In the genomic region with DNA sequence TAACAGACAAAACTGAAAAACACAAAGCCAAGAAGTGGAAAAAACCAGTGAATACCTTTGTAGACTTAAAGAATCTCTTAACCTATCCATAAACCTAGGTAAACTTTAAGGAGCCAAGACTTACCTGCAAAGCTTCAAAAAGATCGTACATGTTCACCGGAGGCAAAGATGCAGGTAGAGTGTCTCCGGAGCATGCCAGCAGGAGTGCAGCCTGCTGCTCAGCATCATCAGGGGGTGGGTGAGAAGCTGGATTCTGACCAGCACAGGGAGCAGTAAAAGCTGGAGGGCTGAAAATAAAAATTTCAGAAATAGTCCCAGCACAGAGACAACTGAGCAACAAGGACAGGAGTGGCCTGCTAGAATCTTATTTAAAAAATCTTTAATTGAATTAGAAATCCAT, we compare ENCODE assay signal across 16 cellular contexts. TPM values are rescaled to one million over a fixed set of nuclear protein-coding genes. Genes with fewer than 3 reads are reported as not detected.
A peak's percentile ranks its signal among the peaks of the same experiment; 100 is the strongest.
DNase-seq lines count a peak whose midpoint lies in the region; ATAC-seq and TF ChIP-seq lines count a peak whose summit lies in the region.
"Had no signal": no experiment of that assay in that cellular context is flagged by ENCODE, and none has a peak within 500 bp of the region (broad histone marks: within the 10 kb centered on the region; RNA-seq: fewer than 3 reads in every experiment).

No MANE protein-coding gene starts in this region.

- peaks cover 61% of the 10 kb centered on the region for H3F3A ChIP-seq in neural progenitor cell (ENCODE audit: low read depth)

- peaks cover 64% of the 10 kb centered on the region for H4K20me1 ChIP-seq in neural progenitor cell (ENCODE audit: low read depth)

- TF ChIP-seq POLR2A in testis (IDR thresholded peaks at IDR 0.05) = no peak

- CTCF ChIA-PET in activated CD4-positive, alpha-beta T cell treated with anti-CD3 and anti-CD28 coated beads for 36 hours (lab: Charles Lee) = interaction anchor here (0.7 to 1.2 kb wide), 2 partner anchors 11 to 18 kb away, joined by 3 to 5 read pairs; no protein-coding TSS in a partner anchor
- CTCF ChIA-PET in CD4-positive, alpha-beta T cell (lab: Charles Lee) = no interaction called here

- H3K79me2 ChIP-seq in neural progenitor cell (ENCODE audit: low read depth) = peaks cover 28% of the 10 kb centered on the region

- no peaks in the 10 kb centered on the region for H3K9me3 ChIP-seq in CD4-positive, alpha-beta T cell (ENCODE audit: control insufficient read depth, low read length)
- no peaks in the 10 kb centered on the region for H3K9me3 ChIP-seq in neural progenitor cell (ENCODE audit: low read depth)
- no peaks in the 10 kb centered on the region for H3K9me3 ChIP-seq in testis
- H3K9me3 ChIP-seq: BLaER1 had no signal

- H3K4me3 ChIP-seq in neural progenitor cell = no peak overlapping the region
- no peak overlapping the region for H3K4me3 ChIP-seq in testis
- H3K4me3 ChIP-seq: BLaER1 had no signal

- intact Hi-C loops in activated CD4-positive, alpha-beta T cell treated with anti-CD3 and anti-CD28 coated beads for 36 hours (cut with DNase I, micrococcal nuclease) = no loop called here
- intact Hi-C loops in activated CD4-positive, alpha-beta T cell treated with anti-CD3 and anti-CD28 coated beads, Interleukin-2, amount 10 ng/mL, durations not matched to agents 24 days and 14 days (cut with micrococcal nuclease) = no loop called here
- intact Hi-C loops in CD4-positive, alpha-beta T cell (cut with DNase I, micrococcal nuclease) = no loop called here
- intact Hi-C loops in testis (cut with DNase I; ENCODE audit: low total_unique reads) = no loop called here

- H3K4me1 ChIP-seq in neural progenitor cell (peaks cover 23% of the 10 kb centered on the region), testis (no peaks in the 10 kb centered on the region)

- peaks cover 6% of the 10 kb centered on the region for H3K4me1 Mint-ChIP-seq in activated CD4-positive, alpha-beta T cell treated with anti-CD3 and anti-CD28 coated beads for 36 hours
- H3K4me1 Mint-ChIP-seq in activated CD4-positive, alpha-beta T cell treated with anti-CD3 and anti-CD28 coated beads, Interleukin-2, amount 10 ng/mL, durations not matched to agents 24 days and 14 days = peaks cover 18% of the 10 kb centered on the region
- H3K4me1 Mint-ChIP-seq in CD4-positive, alpha-beta T cell (ENCODE audit: low read depth) = peaks cover 11% of the 10 kb centered on the region
- H3K4me1 Mint-ChIP-seq in neural progenitor cell = peaks cover 6% of the 10 kb centered on the region

- POLR2A ChIA-PET in activated CD4-positive, alpha-beta T cell treated with anti-CD3 and anti-CD28 coated beads for 36 hours (lab: Charles Lee) = interaction anchor here (1.0 kb wide), 1 partner anchor 17 kb away, joined by 4 read pairs; no protein-coding TSS in a partner anchor
- POLR2A ChIA-PET in CD4-positive, alpha-beta T cell (lab: Charles Lee) = interaction anchor here (0.9 to 1.2 kb wide), 2 partner anchors 10 to 14 kb away, joined by 3 to 4 read pairs; no protein-coding TSS in a partner anchor

- no peak overlapping the region for H2AFZ ChIP-seq in neural progenitor cell (replicated peaks)

- TF ChIP-seq CTCF in CD4-positive, alpha-beta T cell (IDR thresholded peaks at IDR 0.05) = no peak
- no peak for TF ChIP-seq CTCF in neural progenitor cell (IDR thresholded peaks at IDR 0.05)
- TF ChIP-seq CTCF in testis (IDR thresholded peaks at IDR 0.05) = no peak

- 83 to 95% methylated on average over 3 of the region's 3 CpGs for WGBS in testis, 2 donors

- no peak overlapping the region for H3K27ac ChIP-seq in CD4-positive, alpha-beta T cell (ENCODE audit: low read depth, low read length)
- H3K27ac ChIP-seq in cingulate gyrus (ENCODE audit: low read depth, low read length) = peak overlapping the region; percentile 95
- peak overlapping the region; percentile 17 for H3K27ac ChIP-seq in neural progenitor cell
- no peak overlapping the region for H3K27ac ChIP-seq in testis
- H3K27ac ChIP-seq: BLaER1, KMS-11 had no signal

- H3K4me3 Mint-ChIP-seq in activated CD4-positive, alpha-beta T cell treated with anti-CD3 and anti-CD28 coated beads for 36 hours = no peak overlapping the region
- H3K4me3 Mint-ChIP-seq in activated CD4-positive, alpha-beta T cell treated with anti-CD3 and anti-CD28 coated beads, Interleukin-2, amount 10 ng/mL, durations not matched to agents 24 days and 14 days = no peak overlapping the region
- no peak overlapping the region for H3K4me3 Mint-ChIP-seq in CD4-positive, alpha-beta T cell
- no peak overlapping the region for H3K4me3 Mint-ChIP-seq in neural progenitor cell

- H3K36me3 ChIP-seq in neural progenitor cell (peaks cover 25% of the 10 kb centered on the region), testis (ENCODE audit: low read depth, missing control alignments) (no peaks in the 10 kb centered on the region)

- H3K9me3 Mint-ChIP-seq in activated CD4-positive, alpha-beta T cell treated with anti-CD3 and anti-CD28 coated beads for 36 hours (ENCODE audit: low read depth) = no peaks in the 10 kb centered on the region
- H3K9me3 Mint-ChIP-seq in activated CD4-positive, alpha-beta T cell treated with anti-CD3 and anti-CD28 coated beads, Interleukin-2, amount 10 ng/mL, durations not matched to agents 24 days and 14 days = no peaks in the 10 kb centered on the region
- no peaks in the 10 kb centered on the region for H3K9me3 Mint-ChIP-seq in CD4-positive, alpha-beta T cell
- no peaks in the 10 kb centered on the region for H3K9me3 Mint-ChIP-seq in neural progenitor cell

- H3K36me3 Mint-ChIP-seq in activated CD4-positive, alpha-beta T cell treated with anti-CD3 and anti-CD28 coated beads for 36 hours (ENCODE audit: low read depth) = peaks cover 55% of the 10 kb centered on the region
- peaks cover 70% of the 10 kb centered on the region for H3K36me3 Mint-ChIP-seq in activated CD4-positive, alpha-beta T cell treated with anti-CD3 and anti-CD28 coated beads, Interleukin-2, amount 10 ng/mL, durations not matched to agents 24 days and 14 days (ENCODE audit: low read depth)
- peaks cover 83% of the 10 kb centered on the region for H3K36me3 Mint-ChIP-seq in CD4-positive, alpha-beta T cell (ENCODE audit: low read depth)
- H3K36me3 Mint-ChIP-seq in neural progenitor cell = peaks cover 48% of the 10 kb centered on the region

- H3K4me2 ChIP-seq in neural progenitor cell = no peak overlapping the region
- H3K4me2 ChIP-seq: BLaER1, KMS-11 had no signal

- no peaks in the 10 kb centered on the region for H3K27me3 ChIP-seq in CD4-positive, alpha-beta T cell (ENCODE audit: control insufficient read depth, insufficient read depth, low read length)
- no peaks in the 10 kb centered on the region for H3K27me3 ChIP-seq in neural progenitor cell
- H3K27me3 ChIP-seq in testis = no peaks in the 10 kb centered on the region
- H3K27me3 ChIP-seq: BLaER1 had no signal

- no peak overlapping the region for H3K9ac ChIP-seq in neural progenitor cell
- H3K9ac ChIP-seq: BLaER1, KMS-11 had no signal

- H3K27me3 Mint-ChIP-seq in activated CD4-positive, alpha-beta T cell treated with anti-CD3 and anti-CD28 coated beads for 36 hours = no peaks in the 10 kb centered on the region
- no peaks in the 10 kb centered on the region for H3K27me3 Mint-ChIP-seq in activated CD4-positive, alpha-beta T cell treated with anti-CD3 and anti-CD28 coated beads, Interleukin-2, amount 10 ng/mL, durations not matched to agents 24 days and 14 days
- H3K27me3 Mint-ChIP-seq in CD4-positive, alpha-beta T cell = no peaks in the 10 kb centered on the region
- H3K27me3 Mint-ChIP-seq in neural progenitor cell (ENCODE audit: insufficient read depth, low read depth) = peaks cover 2% of the 10 kb centered on the region

- no peak for DNase-seq in activated CD4-positive, alpha-beta T cell treated with anti-CD3 and anti-CD28 coated beads for 36 hours
- DNase-seq in activated CD4-positive, alpha-beta T cell treated with anti-CD3 and anti-CD28 coated beads, Interleukin-2, amount 10 ng/mL, durations not matched to agents 24 days and 14 days = no peak
- DNase-seq in CD4-positive, alpha-beta T cell = no peak
- DNase-seq in neural progenitor cell (ENCODE audit: low spot score) = no peak
- DNase-seq in NK-92 (lab: John Stamatoyannopoulos, UW; ENCODE audit: unreplicated experiment) = no peak
- no peak for DNase-seq in testis
- DNase-seq in NCI-H1694 treated with DMSO at 0.1 percent for 48 hours (lab: John Stamatoyannopoulos, UW) = no peak
- DNase-seq: 8988T, COR-L47, DMS53, HCEC 1CT, NCI-H1092, NCI-H187 had no signal

- peak overlapping the region; percentile 34 for H3K27ac Mint-ChIP-seq in activated CD4-positive, alpha-beta T cell treated with anti-CD3 and anti-CD28 coated beads for 36 hours
- H3K27ac Mint-ChIP-seq in activated CD4-positive, alpha-beta T cell treated with anti-CD3 and anti-CD28 coated beads, Interleukin-2, amount 10 ng/mL, durations not matched to agents 24 days and 14 days = no peak overlapping the region
- peak overlapping the region; percentile 12 for H3K27ac Mint-ChIP-seq in CD4-positive, alpha-beta T cell
- H3K27ac Mint-ChIP-seq in neural progenitor cell = no peak overlapping the region

- no peak for ATAC-seq in activated CD4-positive, alpha-beta T cell treated with anti-CD3 and anti-CD28 coated beads for 36 hours
- no peak for ATAC-seq in CD4-positive, alpha-beta T cell (ENCODE audit: poor library complexity)

RNA-seq across cellular contexts. Expression of a gene that starts 18.1 kb away (rescaled TPM):
- total RNA-seq in activated CD4-positive, alpha-beta T cell treated with anti-CD3 and anti-CD28 coated beads for 36 hours = 10 to 100 TPM; 16.0 to 19.5 TPM
- total RNA-seq in activated CD4-positive, alpha-beta T cell treated with anti-CD3 and anti-CD28 coated beads, Interleukin-2, amount 10 ng/mL, durations not matched to agents 24 days and 14 days = 17.0 and 18.4 TPM in 2 replicates
- 10 to 100 TPM; 15.8 to 16.4 TPM for total RNA-seq in CD4-positive, alpha-beta T cell
- 38.3 and 54.4 TPM in 2 replicates for total RNA-seq in neural progenitor cell (ENCODE audit: low replicate concordance)
- total RNA-seq in testis = 10 to 100 TPM; 22.0 to 25.8 TPM
- polyA plus RNA-seq in testis (ENCODE audit: insufficient read depth, low read depth, low replicate concordance) = 19.2 TPM

RNA-seq across cellular contexts. Expression of a gene that starts 18.7 kb away (rescaled TPM):
- 10 to 100 TPM; 36.2 to 40.6 TPM for total RNA-seq in activated CD4-positive, alpha-beta T cell treated with anti-CD3 and anti-CD28 coated beads for 36 hours
- total RNA-seq in activated CD4-positive, alpha-beta T cell treated with anti-CD3 and anti-CD28 coated beads, Interleukin-2, amount 10 ng/mL, durations not matched to agents 24 days and 14 days = 52.4 and 53.9 TPM in 2 replicates
- total RNA-seq in CD4-positive, alpha-beta T cell = 10 to 100 TPM; 16.1 to 17.6 TPM
- total RNA-seq in neural progenitor cell (ENCODE audit: low replicate concordance) (42.8 and 47.7 TPM in 2 replicates), testis (10 to 100 TPM; 29.2 to 29.4 TPM)
- polyA plus RNA-seq in testis (ENCODE audit: insufficient read depth, low read depth, low replicate concordance) = 14.3 TPM

Comparison
In these comparisons a context has a peak if more than half of its experiments do, and no peak if none do; other contexts are left out.
1. H3K27ac Mint-ChIP-seq: peak in activated CD4-positive, alpha-beta T cell treated with anti-CD3 and anti-CD28 coated beads for 36 hours (single experiment) and CD4-positive, alpha-beta T cell (single experiment); none in activated CD4-positive, alpha-beta T cell treated with anti-CD3 and anti-CD28 coated beads, Interleukin-2, amount 10 ng/mL, durations not matched to agents 24 days and 14 days (single experiment) and neural progenitor cell (single experiment).
2. H3K27ac ChIP-seq: peak in cingulate gyrus (single experiment) and neural progenitor cell (single experiment); none in CD4-positive, alpha-beta T cell (single experiment) and testis (0 of 2).